Comparison of ENCODE assay signal across 8 cellular contexts in genomic region chr1:68346192-68346808, GRCh38.
A peak's percentile ranks its signal among the peaks of the same experiment; 100 is the strongest.
DNase-seq lines count a peak whose midpoint lies in the region; ATAC-seq and TF ChIP-seq lines count a peak whose summit lies in the region.

No MANE protein-coding gene starts in this region.

- H3K27me3 ChIP-seq in ACC112 (ENCODE audit: insufficient read depth, low read length) (no peaks in the 10 kb centered on the region), RWPE2 (ENCODE audit: insufficient read depth, poor library complexity, severe bottlenecking) (no peaks in the 10 kb centered on the region), hepatocyte (no peaks in the 10 kb centered on the region)

- H3K79me2 ChIP-seq in ACC112 (ENCODE audit: control insufficient read depth, insufficient read depth, low read length, unreplicated experiment): no peaks in the 10 kb centered on the region
- no peaks in the 10 kb centered on the region for H3K79me2 ChIP-seq in hepatocyte

- H3K4me2 ChIP-seq in hepatocyte: no peak overlapping the region

- H3K4me1 ChIP-seq in ACC112 (ENCODE audit: control insufficient read depth, insufficient read depth, low read length, unreplicated experiment) (peaks cover 7% of the 10 kb centered on the region), RWPE2 (ENCODE audit: insufficient read depth, poor library complexity, severe bottlenecking) (no peaks in the 10 kb centered on the region), hepatocyte (ENCODE audit: insufficient read depth) (no peaks in the 10 kb centered on the region)

- peak; percentile 60 for TF ChIP-seq CTCF in RWPE2 (IDR thresholded peaks at IDR 0.05; ENCODE audit: poor library complexity, severe bottlenecking)
- peak; percentile 54 for TF ChIP-seq CTCF in hepatocyte (IDR thresholded peaks at IDR 0.05; ENCODE audit: poor library complexity)

- H2AFZ ChIP-seq in ACC112 (ENCODE audit: low read length, unreplicated experiment): peak overlapping the region; percentile 37
- H2AFZ ChIP-seq in hepatocyte: no peak overlapping the region

- DNase-seq in H4 (ENCODE audit: low spot score) (peak; percentile 39), RWPE2 (ENCODE audit: low spot score) (no peak), hepatocyte (ENCODE audit: low spot score) (peak; percentile 13), ecto neural progenitor cell (ENCODE audit: low spot score) (no peak)

- ATAC-seq in RWPE2 (ENCODE audit: low read depth) (no peak; the same call in 2 of the 3 replicates), GM21529 (IDR thresholded peaks at IDR 0.05; ENCODE audit: unreplicated experiment) (no peak), HG03378 (IDR thresholded peaks at IDR 0.05; ENCODE audit: unreplicated experiment) (no peak), HG02642 (IDR thresholded peaks at IDR 0.05; ENCODE audit: poor library complexity, unreplicated experiment) (no peak)

- no peaks in the 10 kb centered on the region for H4K20me1 ChIP-seq in hepatocyte (ENCODE audit: insufficient read depth, poor library complexity, severe bottlenecking)

- H3K4me3 ChIP-seq in ACC112 (ENCODE audit: low read depth, low read length) (no peak overlapping the region), RWPE2 (ENCODE audit: severe bottlenecking) (no peak overlapping the region), hepatocyte (no peak overlapping the region)

- no peaks in the 10 kb centered on the region for H3K9me2 ChIP-seq in hepatocyte (replicated peaks; ENCODE audit: insufficient read depth)

- no peaks in the 10 kb centered on the region for H3K9me3 ChIP-seq in RWPE2 (ENCODE audit: severe bottlenecking)
- H3K9me3 ChIP-seq in hepatocyte (ENCODE audit: low read depth): no peaks in the 10 kb centered on the region

- no peaks in the 10 kb centered on the region for H3K36me3 ChIP-seq in ACC112 (ENCODE audit: insufficient read depth, low read length)
- H3K36me3 ChIP-seq in RWPE2 (ENCODE audit: low read depth): no peaks in the 10 kb centered on the region
- no peaks in the 10 kb centered on the region for H3K36me3 ChIP-seq in hepatocyte (replicated peaks; ENCODE audit: insufficient read depth, low read depth)

- 45% methylated on average over 3 of the region's 3 CpGs for WGBS in hepatocyte (ENCODE audit: low lambda C conversion rate, missing lambda C conversion rate)

- H3K27ac ChIP-seq in ACC112 (ENCODE audit: low read depth, low read length) (no peak overlapping the region), RWPE2 (ENCODE audit: poor library complexity, severe bottlenecking) (no peak overlapping the region), hepatocyte (no peak overlapping the region)

Comparison
In these comparisons a context has a peak if more than half of its experiments do, and no peak if none do; other contexts are left out.
1. DNase-seq: peak in H4 (single experiment) and hepatocyte (single experiment); none in RWPE2 (single experiment) and ecto neural progenitor cell (single experiment).